21 cellular contexts compared by ENCODE assay signal in the genomic region with DNA sequence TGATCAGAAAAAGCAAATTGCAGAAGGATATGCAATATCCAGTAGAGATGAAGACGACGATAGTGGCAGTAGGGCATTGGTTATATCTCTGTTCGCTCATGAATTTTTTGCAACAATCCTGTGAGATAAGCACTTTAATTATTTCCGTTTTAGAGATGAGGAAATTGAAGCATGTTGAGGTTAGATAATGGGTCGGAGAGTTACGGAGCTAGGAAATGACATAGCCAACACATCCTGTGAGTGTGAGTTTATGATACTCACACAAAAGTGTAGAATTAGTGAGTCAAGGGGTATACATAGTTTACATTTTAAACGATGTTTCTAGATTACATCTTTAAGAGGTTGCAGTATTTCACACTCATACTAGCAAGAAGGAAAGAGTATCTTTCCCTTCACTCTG.
A peak's percentile ranks its signal among the peaks of the same experiment; 100 is the strongest.
DNase-seq lines count a peak whose midpoint lies in the region; ATAC-seq lines count a peak whose summit lies in the region.
"Had no signal": no experiment of that assay in that cellular context is flagged by ENCODE, and none has a peak within 500 bp of the region (broad histone marks: within the 10 kb centered on the region; RNA-seq: fewer than 3 reads in every experiment).

No MANE protein-coding gene starts in this region.

- POLR2A ChIA-PET in activated CD4-positive, alpha-beta T cell treated with anti-CD3 and anti-CD28 coated beads for 36 hours (lab: Charles Lee) = no interaction called here

- no peak overlapping the region for H3K4me3 Mint-ChIP-seq in activated CD4-positive, alpha-beta T cell treated with anti-CD3 and anti-CD28 coated beads for 36 hours
- H3K4me3 Mint-ChIP-seq in activated CD4-positive, alpha-beta T cell treated with anti-CD3 and anti-CD28 coated beads, Interleukin-2, amount 10 ng/mL, durations not matched to agents 24 days and 14 days = no peak overlapping the region
- peak overlapping the region; percentile 18 for H3K4me3 Mint-ChIP-seq in natural killer cell treated with Interleukin-12 subunit alpha and Interleukin-12 subunit beta and Interleukin-15 and Interleukin-18, amount 100 ng/mL, for 72 hours
- H3K4me3 Mint-ChIP-seq: activated naive CD4-positive, alpha-beta T cell treated with anti-CD3 and anti-CD28 coated beads for 36 hours; B cell had no signal

- no peaks in the 10 kb centered on the region for H3K36me3 Mint-ChIP-seq in activated CD4-positive, alpha-beta T cell treated with anti-CD3 and anti-CD28 coated beads for 36 hours (ENCODE audit: low read depth)
- H3K36me3 Mint-ChIP-seq in activated CD4-positive, alpha-beta T cell treated with anti-CD3 and anti-CD28 coated beads, Interleukin-2, amount 10 ng/mL, durations not matched to agents 24 days and 14 days (ENCODE audit: low read depth) = no peaks in the 10 kb centered on the region
- no peaks in the 10 kb centered on the region for H3K36me3 Mint-ChIP-seq in natural killer cell treated with Interleukin-12 subunit alpha and Interleukin-12 subunit beta and Interleukin-15 and Interleukin-18, amount 100 ng/mL, for 72 hours

- H3K27me3 Mint-ChIP-seq in activated CD4-positive, alpha-beta T cell treated with anti-CD3 and anti-CD28 coated beads for 36 hours = no peaks in the 10 kb centered on the region
- peaks cover 7% of the 10 kb centered on the region for H3K27me3 Mint-ChIP-seq in activated CD4-positive, alpha-beta T cell treated with anti-CD3 and anti-CD28 coated beads, Interleukin-2, amount 10 ng/mL, durations not matched to agents 24 days and 14 days
- peaks cover 3 to 12% of the 10 kb centered on the region in 2 donors for H3K27me3 Mint-ChIP-seq in natural killer cell treated with Interleukin-12 subunit alpha and Interleukin-12 subunit beta and Interleukin-15 and Interleukin-18, amount 100 ng/mL, for 72 hours
- H3K27me3 Mint-ChIP-seq: progenitor cell of endocrine pancreas had no signal

- H3K4me1 Mint-ChIP-seq in activated CD4-positive, alpha-beta T cell treated with anti-CD3 and anti-CD28 coated beads for 36 hours = peaks cover 8% of the 10 kb centered on the region
- peaks cover 5% of the 10 kb centered on the region for H3K4me1 Mint-ChIP-seq in activated CD4-positive, alpha-beta T cell treated with anti-CD3 and anti-CD28 coated beads, Interleukin-2, amount 10 ng/mL, durations not matched to agents 24 days and 14 days
- H3K4me1 Mint-ChIP-seq in natural killer cell treated with Interleukin-12 subunit alpha and Interleukin-12 subunit beta and Interleukin-15 and Interleukin-18, amount 100 ng/mL, for 72 hours (ENCODE audit: low read depth in 2 of 2) = peaks cover 9 to 13% of the 10 kb centered on the region in 2 donors

- peak; percentile 78 for ATAC-seq in activated CD4-positive, alpha-beta T cell treated with anti-CD3 and anti-CD28 coated beads for 36 hours
- ATAC-seq in natural killer cell treated with Interleukin-12 subunit alpha and Interleukin-12 subunit beta and Interleukin-15 and Interleukin-18, amount 100 ng/mL, for 72 hours = peak in 1 of 2 donors; percentile 61
- ATAC-seq in HG03432 (IDR thresholded peaks at IDR 0.05; ENCODE audit: unreplicated experiment) (no peak), left colon (no peak)
- ATAC-seq: lower lobe of right lung, Right ventricle myocardium inferior, upper lobe of right lung had no signal

- no peak overlapping the region for H3K27ac Mint-ChIP-seq in activated CD4-positive, alpha-beta T cell treated with anti-CD3 and anti-CD28 coated beads for 36 hours
- H3K27ac Mint-ChIP-seq in activated CD4-positive, alpha-beta T cell treated with anti-CD3 and anti-CD28 coated beads, Interleukin-2, amount 10 ng/mL, durations not matched to agents 24 days and 14 days = no peak overlapping the region
- H3K27ac Mint-ChIP-seq in natural killer cell treated with Interleukin-12 subunit alpha and Interleukin-12 subunit beta and Interleukin-15 and Interleukin-18, amount 100 ng/mL, for 72 hours = no peak overlapping the region
- H3K27ac Mint-ChIP-seq: activated naive CD4-positive, alpha-beta T cell treated with anti-CD3 and anti-CD28 coated beads for 36 hours; B cell; progenitor cell of endocrine pancreas had no signal

- CTCF ChIA-PET in activated CD4-positive, alpha-beta T cell treated with anti-CD3 and anti-CD28 coated beads for 36 hours (lab: Charles Lee) = no interaction called here

- no peaks in the 10 kb centered on the region for H3K9me3 Mint-ChIP-seq in activated CD4-positive, alpha-beta T cell treated with anti-CD3 and anti-CD28 coated beads for 36 hours (ENCODE audit: low read depth)
- H3K9me3 Mint-ChIP-seq in activated CD4-positive, alpha-beta T cell treated with anti-CD3 and anti-CD28 coated beads, Interleukin-2, amount 10 ng/mL, durations not matched to agents 24 days and 14 days = no peaks in the 10 kb centered on the region
- no peaks in the 10 kb centered on the region for H3K9me3 Mint-ChIP-seq in natural killer cell treated with Interleukin-12 subunit alpha and Interleukin-12 subunit beta and Interleukin-15 and Interleukin-18, amount 100 ng/mL, for 72 hours
- H3K9me3 Mint-ChIP-seq: activated naive CD4-positive, alpha-beta T cell treated with anti-CD3 and anti-CD28 coated beads for 36 hours had no signal

- intact Hi-C loops in activated CD4-positive, alpha-beta T cell treated with anti-CD3 and anti-CD28 coated beads for 36 hours (cut with DNase I, micrococcal nuclease) = no loop called here
- intact Hi-C loops in activated CD4-positive, alpha-beta T cell treated with anti-CD3 and anti-CD28 coated beads, Interleukin-2, amount 10 ng/mL, durations not matched to agents 24 days and 14 days (cut with micrococcal nuclease) = no loop called here
- intact Hi-C loops in left colon (cut with DNase I, micrococcal nuclease) = no loop called here

- DNase-seq in activated CD4-positive, alpha-beta T cell treated with anti-CD3 and anti-CD28 coated beads for 36 hours = no peak
- DNase-seq in activated CD4-positive, alpha-beta T cell treated with anti-CD3 and anti-CD28 coated beads, Interleukin-2, amount 10 ng/mL, durations not matched to agents 24 days and 14 days = no peak
- peak; percentile 88 for DNase-seq in NOMO-1 treated with DMSO at 0.1 percent for 48 hours (lab: John Stamatoyannopoulos, UW; ENCODE audit: unreplicated experiment)
- peak; percentile 61 to 77 for DNase-seq in dermis microvascular lymphatic vessel endothelial cell (ENCODE audit: low read depth in 2 of 2)
- no peak for DNase-seq in natural killer cell treated with Interleukin-12 subunit alpha and Interleukin-12 subunit beta and Interleukin-15 and Interleukin-18, amount 100 ng/mL, for 72 hours (ENCODE audit: low spot score)
- DNase-seq in left colon = no peak
- no peak for DNase-seq in epidermal melanocyte (ENCODE audit: insufficient read length, low spot score)
- DNase-seq: 8988T; activated naive CD4-positive, alpha-beta T cell treated with anti-CD3 and anti-CD28 coated beads for 36 hours; activated T-cell treated with anti-CD3 and anti-CD28 coated beads, Interleukin-2, amount 50 U/mL, for 48 hours; DMS79; lower lobe of right lung; NCI-H1048; NCI-H1694 treated with DMSO at 0.1 percent for 48 hours; NCI-H69; T1000; upper lobe of right lung had no signal

Comparison
In these comparisons a context has a peak if more than half of its experiments do, and no peak if none do; other contexts are left out.
1. DNase-seq: peak in NOMO-1 treated with DMSO at 0.1 percent for 48 hours (single experiment) and dermis microvascular lymphatic vessel endothelial cell (2 of 2); none in activated CD4-positive, alpha-beta T cell treated with anti-CD3 and anti-CD28 coated beads for 36 hours (single experiment), activated CD4-positive, alpha-beta T cell treated with anti-CD3 and anti-CD28 coated beads, Interleukin-2, amount 10 ng/mL, durations not matched to agents 24 days and 14 days (single experiment), natural killer cell treated with Interleukin-12 subunit alpha and Interleukin-12 subunit beta and Interleukin-15 and Interleukin-18, amount 100 ng/mL, for 72 hours (single experiment), left colon (0 of 2) and epidermal melanocyte (single experiment).